ENCODE assay signal across 19 cellular contexts in genomic region chr3:51727500-51727899, GRCh38. TPM values are rescaled to one million over a fixed set of nuclear protein-coding genes. Genes with fewer than 3 reads are reported as not detected.
A peak's percentile ranks its signal among the peaks of the same experiment; 100 is the strongest.
DNase-seq lines count a peak whose midpoint lies in the region; ATAC-seq and TF ChIP-seq lines count a peak whose summit lies in the region.
"Had no signal": no experiment of that assay in that cellular context is flagged by ENCODE, and none has a peak within 500 bp of the region (broad histone marks: within the 10 kb centered on the region; RNA-seq: fewer than 3 reads in every experiment).

No MANE protein-coding gene starts in this region.

- H3K4me3 Mint-ChIP-seq in activated CD4-positive, alpha-beta T cell treated with anti-CD3 and anti-CD28 coated beads for 36 hours, result no peak overlapping the region
- H3K4me3 Mint-ChIP-seq in activated CD4-positive, alpha-beta T cell treated with anti-CD3 and anti-CD28 coated beads, Interleukin-2, amount 10 ng/mL, durations not matched to agents 24 days and 14 days, result no peak overlapping the region
- H3K4me3 Mint-ChIP-seq in activated T-cell treated with anti-CD3 and anti-CD28 coated beads, Interleukin-2, amount 50 U/mL, for 72 hours, result peak overlapping the region; percentile 19 to 52
- peak overlapping the region; percentile 14 for H3K4me3 Mint-ChIP-seq in activated naive CD8-positive, alpha-beta T cell
- no peak overlapping the region for H3K4me3 Mint-ChIP-seq in progenitor cell of endocrine pancreas (ENCODE audit: low read depth)
- H3K4me3 Mint-ChIP-seq: B cell; CD4-positive, alpha-beta T cell; GM23338 had no signal

- no peaks in the 10 kb centered on the region for H3K36me3 Mint-ChIP-seq in activated CD4-positive, alpha-beta T cell treated with anti-CD3 and anti-CD28 coated beads for 36 hours (ENCODE audit: low read depth)
- no peaks in the 10 kb centered on the region for H3K36me3 Mint-ChIP-seq in activated CD4-positive, alpha-beta T cell treated with anti-CD3 and anti-CD28 coated beads, Interleukin-2, amount 10 ng/mL, durations not matched to agents 24 days and 14 days (ENCODE audit: low read depth)
- no peaks in the 10 kb centered on the region for H3K36me3 Mint-ChIP-seq in activated T-cell treated with anti-CD3 and anti-CD28 coated beads, Interleukin-2, amount 50 U/mL, for 72 hours (ENCODE audit: insufficient read depth in 2 of 2)
- no peaks in the 10 kb centered on the region for H3K36me3 Mint-ChIP-seq in activated naive CD8-positive, alpha-beta T cell
- no peaks in the 10 kb centered on the region for H3K36me3 Mint-ChIP-seq in progenitor cell of endocrine pancreas (ENCODE audit: insufficient read depth)

- POLR2A ChIA-PET in activated CD4-positive, alpha-beta T cell treated with anti-CD3 and anti-CD28 coated beads for 36 hours (lab: Charles Lee), result no interaction called here

- CTCF ChIA-PET in activated CD4-positive, alpha-beta T cell treated with anti-CD3 and anti-CD28 coated beads for 36 hours (lab: Charles Lee), result interaction anchor here (1.4 to 1.9 kb wide), 3 partner anchors 8 to 226 kb away, joined by 3 to 7 read pairs (median 6); no protein-coding TSS in a partner anchor

- TF ChIP-seq CTCF in progenitor cell of endocrine pancreas (IDR thresholded peaks at IDR 0.05; ENCODE audit: unreplicated experiment), result no peak

- no peak for DNase-seq in activated CD4-positive, alpha-beta T cell treated with anti-CD3 and anti-CD28 coated beads for 36 hours
- no peak for DNase-seq in activated CD4-positive, alpha-beta T cell treated with anti-CD3 and anti-CD28 coated beads, Interleukin-2, amount 10 ng/mL, durations not matched to agents 24 days and 14 days
- no peak for DNase-seq in activated T-cell treated with anti-CD3 and anti-CD28 coated beads, Interleukin-2, amount 50 U/mL, for 72 hours
- DNase-seq in activated T-cell treated with anti-CD3 and anti-CD28 coated beads for 4 hours, result no peak
- no peak for DNase-seq in stimulated activated naive CD8-positive, alpha-beta T cell treated with anti-CD3 and anti-CD28 coated beads, Interleukin-15, Interleukin-2, amounts not matched to agents 100 U/mL and 50 U/mL, for 24 hours
- no peak for DNase-seq in progenitor cell of endocrine pancreas (ENCODE audit: low spot score, unreplicated experiment)
- DNase-seq in AML-193 (lab: John Stamatoyannopoulos, UW), result no peak
- DNase-seq: 8988T; C1 segment of cervical spinal cord; Calu3; CD4-positive, alpha-beta T cell; DMS 273 treated with DMSO at 0.1 percent for 48 hours; DMS79; EL; H7 had no signal

- H3K9me3 Mint-ChIP-seq in activated CD4-positive, alpha-beta T cell treated with anti-CD3 and anti-CD28 coated beads for 36 hours (ENCODE audit: low read depth), result no peaks in the 10 kb centered on the region
- peaks cover 7% of the 10 kb centered on the region for H3K9me3 Mint-ChIP-seq in activated CD4-positive, alpha-beta T cell treated with anti-CD3 and anti-CD28 coated beads, Interleukin-2, amount 10 ng/mL, durations not matched to agents 24 days and 14 days
- H3K9me3 Mint-ChIP-seq in activated T-cell treated with anti-CD3 and anti-CD28 coated beads, Interleukin-2, amount 50 U/mL, for 72 hours, result no peaks in the 10 kb centered on the region
- no peaks in the 10 kb centered on the region for H3K9me3 Mint-ChIP-seq in activated naive CD8-positive, alpha-beta T cell (ENCODE audit: low read depth)
- no peaks in the 10 kb centered on the region for H3K9me3 Mint-ChIP-seq in progenitor cell of endocrine pancreas (ENCODE audit: low read depth)
- H3K9me3 Mint-ChIP-seq: CD4-positive, alpha-beta T cell; GM23338 had no signal

- intact Hi-C loops in activated CD4-positive, alpha-beta T cell treated with anti-CD3 and anti-CD28 coated beads for 36 hours (cut with DNase I, micrococcal nuclease), result loop anchor here in 1 of 2 experiments (2.0 kb wide), 1 partner anchor 13 kb away; no protein-coding TSS in a partner anchor
- intact Hi-C loops in activated CD4-positive, alpha-beta T cell treated with anti-CD3 and anti-CD28 coated beads, Interleukin-2, amount 10 ng/mL, durations not matched to agents 24 days and 14 days (cut with micrococcal nuclease), result no loop called here

- no peak overlapping the region for H3K27ac Mint-ChIP-seq in activated CD4-positive, alpha-beta T cell treated with anti-CD3 and anti-CD28 coated beads for 36 hours
- no peak overlapping the region for H3K27ac Mint-ChIP-seq in activated CD4-positive, alpha-beta T cell treated with anti-CD3 and anti-CD28 coated beads, Interleukin-2, amount 10 ng/mL, durations not matched to agents 24 days and 14 days
- no peak overlapping the region for H3K27ac Mint-ChIP-seq in activated T-cell treated with anti-CD3 and anti-CD28 coated beads, Interleukin-2, amount 50 U/mL, for 72 hours
- H3K27ac Mint-ChIP-seq in activated naive CD8-positive, alpha-beta T cell, result peak overlapping the region; percentile 67
- no peak overlapping the region for H3K27ac Mint-ChIP-seq in progenitor cell of endocrine pancreas
- H3K27ac Mint-ChIP-seq: B cell; CD4-positive, alpha-beta T cell; GM23338 had no signal

- H3K27me3 Mint-ChIP-seq in activated CD4-positive, alpha-beta T cell treated with anti-CD3 and anti-CD28 coated beads for 36 hours, result no peaks in the 10 kb centered on the region
- peaks cover 2% of the 10 kb centered on the region for H3K27me3 Mint-ChIP-seq in activated CD4-positive, alpha-beta T cell treated with anti-CD3 and anti-CD28 coated beads, Interleukin-2, amount 10 ng/mL, durations not matched to agents 24 days and 14 days
- peaks cover 2% of the 10 kb centered on the region for H3K27me3 Mint-ChIP-seq in activated T-cell treated with anti-CD3 and anti-CD28 coated beads, Interleukin-2, amount 50 U/mL, for 72 hours (ENCODE audit: low read depth)
- H3K27me3 Mint-ChIP-seq in activated naive CD8-positive, alpha-beta T cell, result no peaks in the 10 kb centered on the region
- H3K27me3 Mint-ChIP-seq in progenitor cell of endocrine pancreas, result no peaks in the 10 kb centered on the region
- H3K27me3 Mint-ChIP-seq: CD4-positive, alpha-beta T cell had no signal

- peak; percentile 65 for ATAC-seq in activated CD4-positive, alpha-beta T cell treated with anti-CD3 and anti-CD28 coated beads for 36 hours
- ATAC-seq in activated T-cell treated with anti-CD3 and anti-CD28 coated beads, Interleukin-2, amount 50 U/mL, for 72 hours (replicated peaks in 1 of 2), result peak; percentile 67 to 71
- ATAC-seq in stimulated activated naive CD8-positive, alpha-beta T cell treated with anti-CD3 and anti-CD28 coated beads, Interleukin-15, Interleukin-2, amounts not matched to agents 100 U/mL and 50 U/mL, for 24 hours, result peak; percentile 87
- ATAC-seq: GM23338 had no signal

- H3K4me1 Mint-ChIP-seq in activated CD4-positive, alpha-beta T cell treated with anti-CD3 and anti-CD28 coated beads for 36 hours, result peaks cover 25% of the 10 kb centered on the region
- H3K4me1 Mint-ChIP-seq in activated CD4-positive, alpha-beta T cell treated with anti-CD3 and anti-CD28 coated beads, Interleukin-2, amount 10 ng/mL, durations not matched to agents 24 days and 14 days, result peaks cover 21% of the 10 kb centered on the region
- peaks cover 37% of the 10 kb centered on the region for H3K4me1 Mint-ChIP-seq in activated T-cell treated with anti-CD3 and anti-CD28 coated beads, Interleukin-2, amount 50 U/mL, for 72 hours (ENCODE audit: low read depth)
- H3K4me1 Mint-ChIP-seq in activated naive CD8-positive, alpha-beta T cell (ENCODE audit: low read depth), result peaks cover 19% of the 10 kb centered on the region
- no peaks in the 10 kb centered on the region for H3K4me1 Mint-ChIP-seq in progenitor cell of endocrine pancreas (ENCODE audit: low read depth)
- H3K4me1 Mint-ChIP-seq: B cell, GM23338 had no signal

RNA-seq across cellular contexts. Expression of gene GRM2, which starts 20.6 kb away (rescaled TPM):
- total RNA-seq in activated CD4-positive, alpha-beta T cell treated with anti-CD3 and anti-CD28 coated beads for 36 hours, result under 1 TPM; 0.27 to 0.47 TPM
- total RNA-seq in activated CD4-positive, alpha-beta T cell treated with anti-CD3 and anti-CD28 coated beads, Interleukin-2, amount 10 ng/mL, durations not matched to agents 24 days and 14 days, result 0.24 and 0.86 TPM in 2 replicates
- 1 to 10 TPM in 1 of 2 donors, under 1 TPM in 1; 0.48 to 2.0 TPM for total RNA-seq in activated T-cell treated with anti-CD3 and anti-CD28 coated beads, Interleukin-2, amount 50 U/mL, for 72 hours
- total RNA-seq in progenitor cell of endocrine pancreas, result 0.19 and 0.82 TPM in 2 replicates
- total RNA-seq: HT-29 had no signal

RNA-seq across cellular contexts. Expression of gene IQCF6, which starts 51.5 kb away (rescaled TPM):
- total RNA-seq in activated CD4-positive, alpha-beta T cell treated with anti-CD3 and anti-CD28 coated beads for 36 hours, result not detected
- not detected in 2 replicates for total RNA-seq in activated CD4-positive, alpha-beta T cell treated with anti-CD3 and anti-CD28 coated beads, Interleukin-2, amount 10 ng/mL, durations not matched to agents 24 days and 14 days
- total RNA-seq in activated T-cell treated with anti-CD3 and anti-CD28 coated beads, Interleukin-2, amount 50 U/mL, for 72 hours, result not detected
- not detected in 2 replicates for total RNA-seq in progenitor cell of endocrine pancreas
- total RNA-seq: B cell; Calu3; CD4-positive, alpha-beta T cell; GM23338; H7; HT-29 had no signal

RNA-seq across cellular contexts. Expression of gene TEX264, which starts 56.4 kb away (rescaled TPM):
- 10 to 100 TPM; 35.3 to 37.4 TPM for total RNA-seq in activated CD4-positive, alpha-beta T cell treated with anti-CD3 and anti-CD28 coated beads for 36 hours
- 45.6 and 47.0 TPM in 2 replicates for total RNA-seq in activated CD4-positive, alpha-beta T cell treated with anti-CD3 and anti-CD28 coated beads, Interleukin-2, amount 10 ng/mL, durations not matched to agents 24 days and 14 days
- total RNA-seq in activated T-cell treated with anti-CD3 and anti-CD28 coated beads, Interleukin-2, amount 50 U/mL, for 72 hours, result 10 to 100 TPM; 37.8 to 48.0 TPM
- total RNA-seq in progenitor cell of endocrine pancreas, result 29.6 and 30.6 TPM in 2 replicates

Comparison
In these comparisons a context has a peak if more than half of its experiments do, and no peak if none do; other contexts are left out.
1. H3K4me3 Mint-ChIP-seq: peak in activated T-cell treated with anti-CD3 and anti-CD28 coated beads, Interleukin-2, amount 50 U/mL, for 72 hours (2 of 2) and activated naive CD8-positive, alpha-beta T cell (single experiment); none in activated CD4-positive, alpha-beta T cell treated with anti-CD3 and anti-CD28 coated beads for 36 hours (single experiment), activated CD4-positive, alpha-beta T cell treated with anti-CD3 and anti-CD28 coated beads, Interleukin-2, amount 10 ng/mL, durations not matched to agents 24 days and 14 days (single experiment) and progenitor cell of endocrine pancreas (single experiment).
2. Peak in every context shown above with its lines, with median percentiles within 50 percentile points of each other: ATAC-seq.